In genomic region chr1:233834609-233835008, GRCh38 we compare ENCODE assay signal across 33 cellular contexts.
"Had no signal": no experiment of that assay in that cellular context is flagged by ENCODE, and none has a peak within 500 bp of the region (broad histone marks: within the 10 kb centered on the region; RNA-seq: fewer than 3 reads in every experiment).

No MANE protein-coding gene starts in this region.

- H3K4me3 ChIP-seq: adrenal gland, cardiac muscle cell had no signal

- FAIRE-seq: bronchial epithelial cell had no signal

- H3K4me1 ChIP-seq: adrenal gland had no signal

- H3K36me3 ChIP-seq: adrenal gland, cardiac muscle cell, WERI-Rb-1 had no signal

- H3K27ac ChIP-seq: adrenal gland, cardiac muscle cell, WERI-Rb-1 had no signal

- H3K27me3 ChIP-seq: adrenal gland, cardiac muscle cell had no signal

- ATAC-seq: activated CD8-positive, alpha-beta T cell treated with anti-CD3 and anti-CD28 coated beads for 36 hours; activated naive CD4-positive, alpha-beta T cell treated with anti-CD3 and anti-CD28 coated beads, Interleukin-2, amount 50 U/mL, for 72 hours; activated T-cell treated with anti-CD3 and anti-CD28 coated beads, Interleukin-2, amount 50 U/mL, for 4 hours; activated T-cell treated with anti-CD3 and anti-CD28 coated beads, Interleukin-2, amount 50 U/mL, for 72 hours; activated T-helper 17 cell treated with anti-CD3 and anti-CD28 coated beads, Interleukin-2, amount 50 U/mL, for 72 hours had no signal

- DNase-seq: activated B cell treated with CpG ODN at 0.5 μM for 24 hours; activated CD4-positive, alpha-beta memory T cell treated with anti-CD3 and anti-CD28 coated beads for 36 hours; activated CD4-positive, alpha-beta T cell treated with anti-CD3 and anti-CD28 coated beads for 4 hours; activated CD4-positive, alpha-beta T cell treated with anti-CD3 and anti-CD28 coated beads, Interleukin-2, amount 10 ng/mL, durations not matched to agents 24 days and 14 days; activated CD4-positive, alpha-beta T cell treated with anti-CD3 and anti-CD28 coated beads, Interleukin-2, amount 50 U/mL, for 1 hour; activated CD4-positive, alpha-beta T cell treated with anti-CD3 and anti-CD28 coated beads, Interleukin-2, amount 50 U/mL, for 4 hours; activated CD4-positive, CD25-positive, alpha-beta regulatory T cell treated with anti-CD3 and anti-CD28 coated beads, Interleukin-2, amount 50 U/mL, for 72 hours; activated CD8-positive, alpha-beta memory T cell treated with anti-CD3 and anti-CD28 coated beads, Interleukin-2, amount 50 U/mL, for 4 hours; activated CD8-positive, alpha-beta T cell treated with anti-CD3 and anti-CD28 coated beads for 36 hours; activated effector memory CD4-positive, alpha-beta T cell treated with anti-CD3 and anti-CD28 coated beads, Interleukin-2, amount 50 U/mL, for 16 hours; activated gamma-delta T cell treated with Interleukin-2 at 50 U/mL for 16 hours; activated naive CD4-positive, alpha-beta T cell; activated naive CD4-positive, alpha-beta T cell treated with anti-CD3 and anti-CD28 coated beads for 36 hours; activated naive CD4-positive, alpha-beta T cell treated with anti-CD3 and anti-CD28 coated beads, Interleukin-2, amount 50 U/mL, for 16 hours; activated naive CD8-positive, alpha-beta T cell treated with anti-CD3 and anti-CD28 coated beads for 36 hours; activated T-cell treated with anti-CD3 and anti-CD28 coated beads for 4 hours; activated T-cell treated with anti-CD3 and anti-CD28 coated beads, Interleukin-2, amount 50 U/mL, for 1 hour; activated T-cell treated with anti-CD3 and anti-CD28 coated beads, Interleukin-2, amount 50 U/mL, for 4 hours; activated T-cell treated with anti-CD3 and anti-CD28 coated beads, Interleukin-2, amount 50 U/mL, for 72 hours; adrenal gland; amniotic stem cell; aorta; caudate nucleus; cerebellar nuclear complex; SW 1271; T-helper 1 cell; T-helper 2 cell; T-helper 9 cell; WERI-Rb-1 had no signal
